Comparison of ENCODE assay signal across 2 cellular contexts in the genomic region with DNA sequence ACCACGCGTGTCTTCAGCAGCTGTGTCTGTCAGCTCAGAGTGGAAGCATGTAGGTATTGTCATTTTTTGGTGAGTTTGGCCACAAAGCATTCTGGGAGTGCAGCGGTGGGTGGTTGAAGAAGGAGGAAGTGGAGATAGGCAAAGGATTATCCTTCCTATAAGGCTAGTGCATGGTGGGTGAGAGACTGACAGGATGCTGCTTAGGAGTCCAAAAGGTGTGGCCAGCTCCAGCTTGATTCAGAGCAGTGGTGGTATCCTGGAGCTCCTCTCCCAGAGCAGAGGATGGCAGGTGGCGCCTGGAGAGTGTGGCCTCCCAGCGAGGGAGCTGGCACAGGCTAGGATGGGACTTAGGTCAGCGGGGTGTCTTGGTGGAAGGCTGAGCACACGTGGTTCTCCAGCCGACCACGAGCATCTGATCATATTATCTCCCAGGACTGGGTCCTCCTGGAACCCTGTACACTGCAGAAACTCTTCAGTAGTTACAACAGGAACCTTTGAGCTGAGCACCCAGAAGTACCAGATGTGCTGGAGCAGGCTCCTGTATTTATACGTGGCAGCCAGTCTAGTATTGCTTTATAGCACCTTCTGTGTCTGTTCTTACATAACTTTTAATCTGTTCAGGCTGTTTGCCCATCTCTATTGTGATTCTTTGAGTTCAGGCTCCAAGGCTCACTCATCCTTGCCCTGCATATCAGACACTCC.
TF ChIP-seq lines count a peak whose summit lies in the region.

No MANE protein-coding gene starts in this region.

TF ChIP-seq in GM12891, 5 proteins besides CTCF, POLR2A, EP300 and RAD21:
- TF ChIP-seq POLR2AphosphoS5 (IDR thresholded peaks at IDR 0.05; ENCODE audit: low read depth, low read length): no peak
- no peak for TF ChIP-seq TAF1 (IDR thresholded peaks at IDR 0.05; ENCODE audit: low read depth, low read length)
- TF ChIP-seq SPI1 (IDR thresholded peaks at IDR 0.05; ENCODE audit: low read depth, low read length): peak; percentile 84

TF ChIP-seq in GM12878, 131 proteins besides CTCF, POLR2A, EP300 and RAD21:
- TF ChIP-seq IRF4 (IDR thresholded peaks at IDR 0.05; ENCODE audit: low read depth, low read length) (no peak), SPI1 (IDR thresholded peaks at IDR 0.05; ENCODE audit: borderline replicate concordance, insufficient read depth, low read depth, low read length) (peak; percentile 83), RUNX3 (IDR thresholded peaks at IDR 0.05; ENCODE audit: low read length) (peak; percentile 32; the same call in 1 of the 2 replicates)
